Comparison of ENCODE assay signal across 4 cellular contexts in the genomic region with DNA sequence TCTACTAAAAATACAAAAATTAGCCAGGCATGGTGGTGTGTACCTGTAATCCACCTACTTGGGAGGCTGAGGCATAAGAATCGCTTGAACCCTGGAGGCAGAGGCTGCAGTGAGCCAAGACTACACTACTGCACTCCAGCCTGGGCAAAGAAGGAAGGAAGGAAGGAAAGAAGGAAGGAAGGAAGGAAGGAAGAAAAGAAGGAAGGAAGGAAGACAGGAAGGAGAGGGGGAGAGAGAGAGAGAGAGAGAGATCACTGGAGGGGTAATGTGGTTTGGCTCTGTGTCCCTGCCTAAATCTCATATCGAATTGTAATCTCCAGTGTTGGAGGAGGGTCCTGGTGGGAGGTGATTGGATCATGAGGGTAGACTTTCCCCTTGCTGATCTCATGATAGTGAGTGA.
TF ChIP-seq lines count a peak whose summit lies in the region.

No MANE protein-coding gene starts in this region.

TF ChIP-seq in GM23338, 12 proteins besides CTCF, POLR2A, EP300 and RAD21:
- no peak for TF ChIP-seq JUNB (IDR thresholded peaks at IDR 0.05; ENCODE audit: unreplicated experiment)
- TF ChIP-seq STAT1 (IDR thresholded peaks at IDR 0.05; ENCODE audit: unreplicated experiment): no peak
- TF ChIP-seq CREB1 (CRISPR knock-in tag; IDR thresholded peaks at IDR 0.05; ENCODE audit: low read depth): no peak
- TF ChIP-seq ZNF114 (CRISPR knock-in tag; IDR thresholded peaks at IDR 0.05): no peak
- TF ChIP-seq ETS1 (IDR thresholded peaks at IDR 0.05): no peak
- no peak for TF ChIP-seq REST (IDR thresholded peaks at IDR 0.05; ENCODE audit: unreplicated experiment)
- TF ChIP-seq POLR2AphosphoS5 (IDR thresholded peaks at IDR 0.05; ENCODE audit: low read depth): no peak
- no peak for TF ChIP-seq EZH2 (IDR thresholded peaks at IDR 0.05; ENCODE audit: low read depth, unreplicated experiment)
- no peak for TF ChIP-seq ZNF331 (CRISPR knock-in tag; IDR thresholded peaks at IDR 0.05; ENCODE audit: low read depth)

TF ChIP-seq in HEK293, 187 proteins besides CTCF, POLR2A, EP300 and RAD21:
- TF ChIP-seq ZNF184 (tag by site-specific recombination; IDR thresholded peaks at IDR 0.05): no peak
- TF ChIP-seq REPIN1 (tag by site-specific recombination; IDR thresholded peaks at IDR 0.05; ENCODE audit: low read depth): no peak
- no peak for TF ChIP-seq ZNF404 (tag by site-specific recombination; IDR thresholded peaks at IDR 0.05)
- 0 out of 2 replicates have a peak, but pooled peaks have one; percentile 14 for TF ChIP-seq ZNF621 (tag by site-specific recombination; IDR thresholded peaks at IDR 0.05)
- peak; percentile 81; the same call in 1 of the 2 replicates for TF ChIP-seq ZNF114 (tag by site-specific recombination; IDR thresholded peaks at IDR 0.05)
- peak; percentile 67; the same call in 1 of the 2 replicates for TF ChIP-seq ZNF248 (tag by site-specific recombination; IDR thresholded peaks at IDR 0.05)
- no peak for TF ChIP-seq SCRT1 (tag by site-specific recombination; IDR thresholded peaks at IDR 0.05; ENCODE audit: borderline replicate concordance)
- TF ChIP-seq ZNF366 (tag by site-specific recombination; conservative IDR thresholded peaks at IDR 0.05): peak; percentile 88
TF ChIP-seq in HEK293: peak in this region for 4.

TF ChIP-seq in WTC11, 78 proteins besides CTCF, POLR2A, EP300 and RAD21 (continues in another document):
- TF ChIP-seq ZNF219 (CRISPR knock-in tag; IDR thresholded peaks at IDR 0.05; ENCODE audit: borderline replicate concordance): no peak
- no peak for TF ChIP-seq OVOL2 (CRISPR knock-in tag; IDR thresholded peaks at IDR 0.05; ENCODE audit: borderline replicate concordance)
- no peak for TF ChIP-seq NR3C1 (CRISPR knock-in tag; conservative IDR thresholded peaks at IDR 0.05; ENCODE audit: low read depth)
- TF ChIP-seq SMAD4 (CRISPR knock-in tag; IDR thresholded peaks at IDR 0.05): no peak
- TF ChIP-seq KAT7 (CRISPR knock-in tag; IDR thresholded peaks at IDR 0.05; ENCODE audit: borderline replicate concordance): no peak
- TF ChIP-seq STAT6 (CRISPR knock-in tag; conservative IDR thresholded peaks at IDR 0.05; ENCODE audit: low read depth): no peak
- TF ChIP-seq E2F4 (CRISPR knock-in tag; IDR thresholded peaks at IDR 0.05; ENCODE audit: borderline replicate concordance, low read depth): no peak
- TF ChIP-seq ZNF232 (CRISPR knock-in tag; IDR thresholded peaks at IDR 0.05): no peak
- TF ChIP-seq, protein P1, sequence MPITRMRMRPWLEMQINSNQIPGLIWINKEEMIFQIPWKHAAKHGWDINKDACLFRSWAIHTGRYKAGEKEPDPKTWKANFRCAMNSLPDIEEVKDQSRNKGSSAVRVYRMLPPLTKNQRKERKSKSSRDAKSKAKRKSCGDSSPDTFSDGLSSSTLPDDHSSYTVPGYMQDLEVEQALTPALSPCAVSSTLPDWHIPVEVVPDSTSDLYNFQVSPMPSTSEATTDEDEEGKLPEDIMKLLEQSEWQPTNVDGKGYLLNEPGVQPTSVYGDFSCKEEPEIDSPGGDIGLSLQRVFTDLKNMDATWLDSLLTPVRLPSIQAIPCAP (CRISPR knock-in tag; IDR thresholded peaks at IDR 0.05): no peak
- no peak for TF ChIP-seq ELF4 (CRISPR knock-in tag; IDR thresholded peaks at IDR 0.05; ENCODE audit: low read depth)
- no peak for TF ChIP-seq FOXP4 (CRISPR knock-in tag; IDR thresholded peaks at IDR 0.05)
- TF ChIP-seq, protein P2, sequence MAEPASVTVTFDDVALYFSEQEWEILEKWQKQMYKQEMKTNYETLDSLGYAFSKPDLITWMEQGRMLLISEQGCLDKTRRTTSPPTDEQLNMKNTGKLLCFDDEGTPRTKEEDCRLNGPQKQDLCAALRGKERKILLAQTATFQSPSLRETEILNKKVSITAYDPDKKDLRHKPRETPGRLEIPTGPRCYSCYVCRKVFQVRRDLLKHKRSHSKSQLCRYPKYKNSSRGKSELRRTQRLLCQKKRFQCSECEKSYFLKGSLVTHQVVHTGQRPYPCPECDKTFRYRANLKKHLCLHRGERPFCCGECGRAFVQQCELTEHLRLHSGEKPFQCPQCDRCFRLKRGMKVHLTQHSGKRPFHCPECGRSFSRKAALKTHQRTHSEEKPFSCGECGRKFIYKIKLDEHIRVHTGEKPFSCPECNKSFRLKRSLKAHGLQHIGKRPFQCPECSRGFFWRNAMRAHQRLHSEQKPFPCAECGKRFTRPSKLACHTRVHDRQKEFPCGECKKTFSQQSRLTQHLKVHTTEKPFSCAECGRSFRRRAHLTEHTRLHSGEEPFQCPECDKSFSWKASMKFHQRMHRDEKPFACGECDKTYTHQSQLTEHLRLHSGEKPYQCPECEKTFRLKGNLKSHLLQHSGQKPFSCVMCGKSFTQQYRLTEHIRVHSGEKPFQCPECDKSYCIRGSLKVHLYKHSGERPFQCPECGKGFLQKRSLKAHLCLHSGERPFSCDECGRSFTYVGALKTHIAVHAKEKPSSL (CRISPR knock-in tag; conservative IDR thresholded peaks at IDR 0.05): no peak

TF ChIP-seq in H1, 55 proteins besides CTCF, POLR2A, EP300 and RAD21:
- TF ChIP-seq, protein P3, sequence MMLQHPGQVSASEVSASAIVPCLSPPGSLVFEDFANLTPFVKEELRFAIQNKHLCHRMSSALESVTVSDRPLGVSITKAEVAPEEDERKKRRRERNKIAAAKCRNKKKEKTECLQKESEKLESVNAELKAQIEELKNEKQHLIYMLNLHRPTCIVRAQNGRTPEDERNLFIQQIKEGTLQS (IDR thresholded peaks at IDR 0.05; ENCODE audit: insufficient read depth, low read depth, low read length): no peak
- TF ChIP-seq SP4 (IDR thresholded peaks at IDR 0.05; ENCODE audit: low read length) (no peak), SIN3A (conservative IDR thresholded peaks at IDR 0.05 in 1 of 2, IDR thresholded peaks at IDR 0.05 in 1 of 2; ENCODE audit: low read depth in 1 of 2, low read length in 2 of 2) (no peak), TBP (IDR thresholded peaks at IDR 0.05; ENCODE audit: low read depth, low read length) (no peak), HDAC2 (IDR thresholded peaks at IDR 0.05; ENCODE audit: borderline replicate concordance in 1 of 2, low read depth in 2 of 2, low read length in 2 of 2) (no peak), SUZ12 (IDR thresholded peaks at IDR 0.05; ENCODE audit: low read length) (no peak), JUND (IDR thresholded peaks at IDR 0.05; ENCODE audit: low read length) (no peak), GABPA (IDR thresholded peaks at IDR 0.05; ENCODE audit: borderline replicate concordance, insufficient read depth, low read length) (no peak), EZH2 (IDR thresholded peaks at IDR 0.05; ENCODE audit: low read depth, low read length, severe bottlenecking) (no peak), KDM4A (IDR thresholded peaks at IDR 0.05; ENCODE audit: low read depth, low read length, severe bottlenecking) (no peak), BACH1 (IDR thresholded peaks at IDR 0.05; ENCODE audit: low read length) (no peak), CBX8 (IDR thresholded peaks at IDR 0.05; ENCODE audit: borderline replicate concordance, low read depth, low read length) (no peak), CEBPB (IDR thresholded peaks at IDR 0.05; ENCODE audit: low read depth, low read length) (no peak), POU5F1 (IDR thresholded peaks at IDR 0.05; ENCODE audit: low read depth, low read length) (no peak)
- TF ChIP-seq, protein P4, sequence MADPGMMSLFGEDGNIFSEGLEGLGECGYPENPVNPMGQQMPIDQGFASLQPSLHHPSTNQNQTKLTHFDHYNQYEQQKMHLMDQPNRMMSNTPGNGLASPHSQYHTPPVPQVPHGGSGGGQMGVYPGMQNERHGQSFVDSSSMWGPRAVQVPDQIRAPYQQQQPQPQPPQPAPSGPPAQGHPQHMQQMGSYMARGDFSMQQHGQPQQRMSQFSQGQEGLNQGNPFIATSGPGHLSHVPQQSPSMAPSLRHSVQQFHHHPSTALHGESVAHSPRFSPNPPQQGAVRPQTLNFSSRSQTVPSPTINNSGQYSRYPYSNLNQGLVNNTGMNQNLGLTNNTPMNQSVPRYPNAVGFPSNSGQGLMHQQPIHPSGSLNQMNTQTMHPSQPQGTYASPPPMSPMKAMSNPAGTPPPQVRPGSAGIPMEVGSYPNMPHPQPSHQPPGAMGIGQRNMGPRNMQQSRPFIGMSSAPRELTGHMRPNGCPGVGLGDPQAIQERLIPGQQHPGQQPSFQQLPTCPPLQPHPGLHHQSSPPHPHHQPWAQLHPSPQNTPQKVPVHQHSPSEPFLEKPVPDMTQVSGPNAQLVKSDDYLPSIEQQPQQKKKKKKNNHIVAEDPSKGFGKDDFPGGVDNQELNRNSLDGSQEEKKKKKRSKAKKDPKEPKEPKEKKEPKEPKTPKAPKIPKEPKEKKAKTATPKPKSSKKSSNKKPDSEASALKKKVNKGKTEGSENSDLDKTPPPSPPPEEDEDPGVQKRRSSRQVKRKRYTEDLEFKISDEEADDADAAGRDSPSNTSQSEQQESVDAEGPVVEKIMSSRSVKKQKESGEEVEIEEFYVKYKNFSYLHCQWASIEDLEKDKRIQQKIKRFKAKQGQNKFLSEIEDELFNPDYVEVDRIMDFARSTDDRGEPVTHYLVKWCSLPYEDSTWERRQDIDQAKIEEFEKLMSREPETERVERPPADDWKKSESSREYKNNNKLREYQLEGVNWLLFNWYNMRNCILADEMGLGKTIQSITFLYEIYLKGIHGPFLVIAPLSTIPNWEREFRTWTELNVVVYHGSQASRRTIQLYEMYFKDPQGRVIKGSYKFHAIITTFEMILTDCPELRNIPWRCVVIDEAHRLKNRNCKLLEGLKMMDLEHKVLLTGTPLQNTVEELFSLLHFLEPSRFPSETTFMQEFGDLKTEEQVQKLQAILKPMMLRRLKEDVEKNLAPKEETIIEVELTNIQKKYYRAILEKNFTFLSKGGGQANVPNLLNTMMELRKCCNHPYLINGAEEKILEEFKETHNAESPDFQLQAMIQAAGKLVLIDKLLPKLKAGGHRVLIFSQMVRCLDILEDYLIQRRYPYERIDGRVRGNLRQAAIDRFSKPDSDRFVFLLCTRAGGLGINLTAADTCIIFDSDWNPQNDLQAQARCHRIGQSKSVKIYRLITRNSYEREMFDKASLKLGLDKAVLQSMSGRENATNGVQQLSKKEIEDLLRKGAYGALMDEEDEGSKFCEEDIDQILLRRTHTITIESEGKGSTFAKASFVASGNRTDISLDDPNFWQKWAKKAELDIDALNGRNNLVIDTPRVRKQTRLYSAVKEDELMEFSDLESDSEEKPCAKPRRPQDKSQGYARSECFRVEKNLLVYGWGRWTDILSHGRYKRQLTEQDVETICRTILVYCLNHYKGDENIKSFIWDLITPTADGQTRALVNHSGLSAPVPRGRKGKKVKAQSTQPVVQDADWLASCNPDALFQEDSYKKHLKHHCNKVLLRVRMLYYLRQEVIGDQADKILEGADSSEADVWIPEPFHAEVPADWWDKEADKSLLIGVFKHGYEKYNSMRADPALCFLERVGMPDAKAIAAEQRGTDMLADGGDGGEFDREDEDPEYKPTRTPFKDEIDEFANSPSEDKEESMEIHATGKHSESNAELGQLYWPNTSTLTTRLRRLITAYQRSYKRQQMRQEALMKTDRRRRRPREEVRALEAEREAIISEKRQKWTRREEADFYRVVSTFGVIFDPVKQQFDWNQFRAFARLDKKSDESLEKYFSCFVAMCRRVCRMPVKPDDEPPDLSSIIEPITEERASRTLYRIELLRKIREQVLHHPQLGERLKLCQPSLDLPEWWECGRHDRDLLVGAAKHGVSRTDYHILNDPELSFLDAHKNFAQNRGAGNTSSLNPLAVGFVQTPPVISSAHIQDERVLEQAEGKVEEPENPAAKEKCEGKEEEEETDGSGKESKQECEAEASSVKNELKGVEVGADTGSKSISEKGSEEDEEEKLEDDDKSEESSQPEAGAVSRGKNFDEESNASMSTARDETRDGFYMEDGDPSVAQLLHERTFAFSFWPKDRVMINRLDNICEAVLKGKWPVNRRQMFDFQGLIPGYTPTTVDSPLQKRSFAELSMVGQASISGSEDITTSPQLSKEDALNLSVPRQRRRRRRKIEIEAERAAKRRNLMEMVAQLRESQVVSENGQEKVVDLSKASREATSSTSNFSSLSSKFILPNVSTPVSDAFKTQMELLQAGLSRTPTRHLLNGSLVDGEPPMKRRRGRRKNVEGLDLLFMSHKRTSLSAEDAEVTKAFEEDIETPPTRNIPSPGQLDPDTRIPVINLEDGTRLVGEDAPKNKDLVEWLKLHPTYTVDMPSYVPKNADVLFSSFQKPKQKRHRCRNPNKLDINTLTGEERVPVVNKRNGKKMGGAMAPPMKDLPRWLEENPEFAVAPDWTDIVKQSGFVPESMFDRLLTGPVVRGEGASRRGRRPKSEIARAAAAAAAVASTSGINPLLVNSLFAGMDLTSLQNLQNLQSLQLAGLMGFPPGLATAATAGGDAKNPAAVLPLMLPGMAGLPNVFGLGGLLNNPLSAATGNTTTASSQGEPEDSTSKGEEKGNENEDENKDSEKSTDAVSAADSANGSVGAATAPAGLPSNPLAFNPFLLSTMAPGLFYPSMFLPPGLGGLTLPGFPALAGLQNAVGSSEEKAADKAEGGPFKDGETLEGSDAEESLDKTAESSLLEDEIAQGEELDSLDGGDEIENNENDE (IDR thresholded peaks at IDR 0.05; ENCODE audit: insufficient replicate concordance, low read length): no peak
